In genomic region chr5:30287890-30288289, GRCh38 we compare ENCODE assay signal across 15 cellular contexts.
DNase-seq lines count a peak whose midpoint lies in the region; ATAC-seq, FAIRE-seq and TF ChIP-seq lines count a peak whose summit lies in the region.
"Had no signal": no experiment of that assay in that cellular context is flagged by ENCODE, and none has a peak within 500 bp of the region (broad histone marks: within the 10 kb centered on the region; RNA-seq: fewer than 3 reads in every experiment).

No MANE protein-coding gene starts in this region.

- TF ChIP-seq CTCF in K562 (IDR thresholded peaks at IDR 0.05 in 2 of 3, conservative IDR thresholded peaks at IDR 0.05 in 1 of 3; ENCODE audit: insufficient read depth in 2 of 3, low read depth in 1 of 3, low read length in 3 of 3) = no peak

- POLR2A ChIA-PET in K562 (lab: Yijun Ruan, JAX) = no interaction called here

- peak; percentile 1 for DNase-seq in NCI-H1092 treated with DMSO at 0.1 percent for 48 hours (lab: John Stamatoyannopoulos, UW)
- DNase-seq in NCI-H1092 (lab: John Stamatoyannopoulos, UW) = no peak
- no peak for DNase-seq in K562 (ENCODE audit: extremely low read depth in 1 of 4, low spot score in 3 of 4)
- DNase-seq in small intestine = no peak
- DNase-seq in stimulated activated CD4-positive, alpha-beta T cell treated with anti-CD3 and anti-CD28 coated beads, Interleukin-4, amount 100 ng/mL, for 1 hour = no peak
- DNase-seq: AML-193; Caco-2; CD8-positive, alpha-beta memory T cell; DMS53; HCEC 1CT; HFFc6 had no signal

- H4K20me1 ChIP-seq in K562 (replicated peaks; ENCODE audit: control insufficient read depth, insufficient read depth, low read length) = no peaks in the 10 kb centered on the region
- H4K20me1 ChIP-seq: BLaER1 had no signal

- H3K27ac ChIP-seq in K562 (ENCODE audit: extremely low read depth, low read depth, low read length) (no peak overlapping the region), small intestine (ENCODE audit: low read depth in 1 of 2, low read length in 1 of 2) (no peak overlapping the region)
- H3K27ac ChIP-seq: 22Rv1, BLaER1 had no signal

- WGBS in K562 (ENCODE audit: insufficient coverage, low coverage, missing lambda C conversion rate) = 0% methylated on average over 1 of the region's 1 CpG
- 76 to 81% (median 76%) methylated on average over 1 of the region's 1 CpG for WGBS in small intestine, 3 donors

- TF ChIP-seq RAD21 in K562 (CRISPR knock-in tag; conservative IDR thresholded peaks at IDR 0.05 in 1 of 2, IDR thresholded peaks at IDR 0.05 in 1 of 2) = no peak

- H2AFZ ChIP-seq in K562 (ENCODE audit: low read depth, low read length) = no peak overlapping the region

- no peaks in the 10 kb centered on the region for H3K27me3 ChIP-seq in K562 (ENCODE audit: control insufficient read depth in 2 of 2, insufficient read depth in 2 of 2, low read length in 2 of 2)
- H3K27me3 ChIP-seq in small intestine (ENCODE audit: control insufficient read depth in 2 of 2, insufficient read depth in 2 of 2, low read length in 2 of 2) = no peaks in the 10 kb centered on the region
- H3K27me3 ChIP-seq: BLaER1 had no signal

- H3K4me2 ChIP-seq in K562 (ENCODE audit: insufficient read depth, low read length) = no peak overlapping the region
- H3K4me2 ChIP-seq: BLaER1 had no signal

- FAIRE-seq in G401.6 (lab: Jason Lieb, UNC) (peak; percentile 8), K562 (lab: Jason Lieb, UNC) (no peak), small intestine (lab: Jason Lieb, UNC) (peak; percentile 30)

- H3K79me2 ChIP-seq in K562 (ENCODE audit: control insufficient read depth, insufficient read depth, low read length) = no peaks in the 10 kb centered on the region

- ATAC-seq in K562 (no peak), HG02970 (IDR thresholded peaks at IDR 0.05; ENCODE audit: low FRiP score, unreplicated experiment) (no peak)

- CTCF ChIA-PET in K562 (lab: Yijun Ruan, JAX; ENCODE audit: low intra/inter-chr PET ratio) = no interaction called here

- no peak overlapping the region for H3K9ac ChIP-seq in K562 (ENCODE audit: insufficient read depth in 1 of 2, low read depth in 2 of 2, low read length in 2 of 2)
- H3K9ac ChIP-seq: BLaER1 had no signal

- no peak for TF ChIP-seq EP300 in K562 (IDR thresholded peaks at IDR 0.05; ENCODE audit: low read length)

- H3K36me3 ChIP-seq in K562 (ENCODE audit: control insufficient read depth, insufficient read depth, low read length) = no peaks in the 10 kb centered on the region
- H3K36me3 ChIP-seq in small intestine (ENCODE audit: control insufficient read depth in 2 of 2, insufficient read depth in 2 of 2, low read length in 2 of 2) = no peaks in the 10 kb centered on the region
- H3K36me3 ChIP-seq: BLaER1 had no signal

- H3K9me1 ChIP-seq in K562 (ENCODE audit: control insufficient read depth, insufficient read depth, low read length) = no peaks in the 10 kb centered on the region

- no peak for TF ChIP-seq POLR2A in K562 (conservative IDR thresholded peaks at IDR 0.05)

- in situ Hi-C loops in K562 (cut with MboI) = no loop called here

- intact Hi-C loops in K562 (cut with micrococcal nuclease) = no loop called here

- H3K9me3 ChIP-seq in K562 (replicated peaks; ENCODE audit: control insufficient read depth, insufficient read depth, low read depth, low read length) (peaks cover 6% of the 10 kb centered on the region), small intestine (ENCODE audit: control insufficient read depth, low read depth) (no peaks in the 10 kb centered on the region)

- no peaks in the 10 kb centered on the region for H3K4me1 ChIP-seq in K562 (replicated peaks in 1 of 2; ENCODE audit: control insufficient read depth in 2 of 2, insufficient read depth in 2 of 2, low read length in 2 of 2)
- H3K4me1 ChIP-seq in small intestine (ENCODE audit: control insufficient read depth in 2 of 2, insufficient read depth in 1 of 2, low read depth in 1 of 2, low read length in 1 of 2) = no peaks in the 10 kb centered on the region
- H3K4me1 ChIP-seq: BLaER1, Caco-2 had no signal

- H3K4me3 ChIP-seq in K562 (no peak overlapping the region), small intestine (ENCODE audit: low read depth in 1 of 2, low read length in 2 of 2) (no peak overlapping the region)
- H3K4me3 ChIP-seq: BLaER1 had no signal

- BruUV-seq in K562 (replicated peaks; lab: Mats Ljungman, UMichigan) = no TSS peak

TF ChIP-seq in K562, 482 proteins besides CTCF, POLR2A, EP300 and RAD21:
- TF ChIP-seq SMARCA5 (IDR thresholded peaks at IDR 0.05) (no peak), RBM17 (IDR thresholded peaks at IDR 0.05; ENCODE audit: borderline replicate concordance, low read depth, low read length) (no peak), ZNF316 (IDR thresholded peaks at IDR 0.05) (peak; percentile 74), NR3C1 (CRISPR knock-in tag; IDR thresholded peaks at IDR 0.05) (no peak), ZNF766 (CRISPR knock-in tag; conservative IDR thresholded peaks at IDR 0.05) (no peak), HLTF (IDR thresholded peaks at IDR 0.05) (0 out of 2 replicates have a peak, but pooled peaks have one; percentile 77), ZNF408 (CRISPR knock-in tag; IDR thresholded peaks at IDR 0.05; ENCODE audit: low read depth) (no peak), TRIM24 (IDR thresholded peaks at IDR 0.05) (0 out of 4 replicates have a peak, but pooled peaks of 1 of the 2 experiments have one; percentile 16), TRIM28 (IDR thresholded peaks at IDR 0.05) (peak; percentile 81; the same call in 1 of the 2 replicates), PKNOX1 (IDR thresholded peaks at IDR 0.05) (no peak), C11orf30 (IDR thresholded peaks at IDR 0.05; ENCODE audit: low read depth) (peak; percentile 42; the same call in 1 of the 2 replicates)
